In genomic region chr12:42236017-42236416, GRCh38 we compare ENCODE assay signal across 10 cellular contexts. TPM values are rescaled to one million over a fixed set of nuclear protein-coding genes. Genes with fewer than 3 reads are reported as not detected.
DNase-seq lines count a peak whose midpoint lies in the region; ATAC-seq and TF ChIP-seq lines count a peak whose summit lies in the region.
"Had no signal": no experiment of that assay in that cellular context is flagged by ENCODE, and none has a peak within 500 bp of the region (broad histone marks: within the 10 kb centered on the region; RNA-seq: fewer than 3 reads in every experiment).

No MANE protein-coding gene starts in this region.

- TF ChIP-seq CTCF in OCI-LY1 (IDR thresholded peaks at IDR 0.05; ENCODE audit: low read length) (no peak), esophagus squamous epithelium (IDR thresholded peaks at IDR 0.05) (no peak), progenitor cell of endocrine pancreas (IDR thresholded peaks at IDR 0.05; ENCODE audit: unreplicated experiment) (no peak)

- intact Hi-C loops in esophagus squamous epithelium (cut with DNase I) (loop anchor here (10.0 kb wide), 1 partner anchor 81 kb away; no protein-coding TSS in a partner anchor), posterior vena cava (cut with DNase I) (loop anchor here in 1 of 2 donors (10.0 kb wide), 1 partner anchor 91 kb away; the partner anchor contains the start of gene GXYLT1)

- peaks cover 4% of the 10 kb centered on the region for H3K36me3 ChIP-seq in CD4-positive, CD25-positive, alpha-beta regulatory T cell (ENCODE audit: control insufficient read depth, insufficient read depth, low read length)
- H3K36me3 ChIP-seq in OCI-LY1 (ENCODE audit: insufficient read depth, low read length): peaks cover 40% of the 10 kb centered on the region
- H3K36me3 ChIP-seq in esophagus squamous epithelium: peaks cover 0 to 21% (median 0%) of the 10 kb centered on the region in 3 donors

- H2AFZ ChIP-seq in OCI-LY1 (ENCODE audit: low read length): no peak overlapping the region

- peak overlapping the region; percentile 5 to 87 (median 79) for H3K27ac Mint-ChIP-seq in CD4-positive, CD25-positive, alpha-beta regulatory T cell
- H3K27ac Mint-ChIP-seq in progenitor cell of endocrine pancreas: peak overlapping the region; percentile 73

- peaks cover 52% of the 10 kb centered on the region for H3K79me2 ChIP-seq in OCI-LY1 (ENCODE audit: insufficient read depth, low read length)

- peak overlapping the region; percentile 95 for H3K4me3 ChIP-seq in CD4-positive, CD25-positive, alpha-beta regulatory T cell (ENCODE audit: low read depth, low read length)
- peak overlapping the region; percentile 91 for H3K4me3 ChIP-seq in OCI-LY1 (ENCODE audit: low read depth, low read length, poor library complexity, severe bottlenecking)
- peak overlapping the region in 1 of 4 donors; percentile 12 for H3K4me3 ChIP-seq in esophagus squamous epithelium

- no peaks in the 10 kb centered on the region for H3K27me3 ChIP-seq in CD4-positive, CD25-positive, alpha-beta regulatory T cell (ENCODE audit: control insufficient read depth, insufficient read depth, low read length)
- H3K27me3 ChIP-seq in OCI-LY1 (ENCODE audit: insufficient read depth, low read length) (no peaks in the 10 kb centered on the region), esophagus squamous epithelium (no peaks in the 10 kb centered on the region)

- H3K4me1 ChIP-seq in CD4-positive, CD25-positive, alpha-beta regulatory T cell (ENCODE audit: control insufficient read depth, insufficient read depth, low read length, poor library complexity, severe bottlenecking): peaks cover 45% of the 10 kb centered on the region
- peaks cover 43% of the 10 kb centered on the region for H3K4me1 ChIP-seq in OCI-LY1 (ENCODE audit: insufficient read depth, low read length, severe bottlenecking)
- H3K4me1 ChIP-seq in esophagus squamous epithelium: peaks cover 4 to 40% (median 18%) of the 10 kb centered on the region in 3 donors

- no peaks in the 10 kb centered on the region for H3K9me2 ChIP-seq in OCI-LY1 (ENCODE audit: low read depth, low read length)

- peak overlapping the region; percentile 88 for H3K4me2 ChIP-seq in OCI-LY1 (ENCODE audit: low read length)

- H3K27me3 Mint-ChIP-seq in CD4-positive, CD25-positive, alpha-beta regulatory T cell: no peaks in the 10 kb centered on the region
- H3K27me3 Mint-ChIP-seq in progenitor cell of endocrine pancreas: no peaks in the 10 kb centered on the region

- H3K9ac ChIP-seq in OCI-LY1 (ENCODE audit: low read length): peak overlapping the region; percentile 80

- peak overlapping the region; percentile 18 to 98 (median 76) for H3K4me3 Mint-ChIP-seq in CD4-positive, CD25-positive, alpha-beta regulatory T cell
- H3K4me3 Mint-ChIP-seq in progenitor cell of endocrine pancreas (ENCODE audit: low read depth): peak overlapping the region; percentile 59

- H3K36me3 Mint-ChIP-seq in CD4-positive, CD25-positive, alpha-beta regulatory T cell: peaks cover 8% of the 10 kb centered on the region
- H3K36me3 Mint-ChIP-seq in progenitor cell of endocrine pancreas (ENCODE audit: insufficient read depth): peaks cover 5% of the 10 kb centered on the region

- peaks cover 0 to 3% (median 0%) of the 10 kb centered on the region in 7 donors for H3K9me3 Mint-ChIP-seq in CD4-positive, CD25-positive, alpha-beta regulatory T cell
- no peaks in the 10 kb centered on the region for H3K9me3 Mint-ChIP-seq in progenitor cell of endocrine pancreas (ENCODE audit: low read depth)

- peaks cover 24 to 69% (median 51%) of the 10 kb centered on the region in 4 donors for H3K4me1 Mint-ChIP-seq in CD4-positive, CD25-positive, alpha-beta regulatory T cell
- H3K4me1 Mint-ChIP-seq in progenitor cell of endocrine pancreas (ENCODE audit: low read depth): peaks cover 19% of the 10 kb centered on the region

- H3F3A ChIP-seq in OCI-LY1 (ENCODE audit: insufficient read depth, low read length): 0 out of 2 replicates have a peak, but pooled peaks cover 3% of the 10 kb centered on the region

- H3K27ac ChIP-seq in CD4-positive, CD25-positive, alpha-beta regulatory T cell (ENCODE audit: insufficient read depth, low read length, poor library complexity, severe bottlenecking): no peak overlapping the region
- H3K27ac ChIP-seq in OCI-LY1 (ENCODE audit: low read depth, low read length, poor library complexity, severe bottlenecking) (peak overlapping the region; percentile 30), esophagus squamous epithelium (peak overlapping the region; percentile 44 to 90 (median 62))

- H4K20me1 ChIP-seq in OCI-LY1 (ENCODE audit: insufficient read depth, low read length): no peaks in the 10 kb centered on the region

- TF ChIP-seq POLR2A in esophagus squamous epithelium (IDR thresholded peaks at IDR 0.05): no peak

- ATAC-seq in CD4-positive, CD25-positive, alpha-beta regulatory T cell (ENCODE audit: low read depth in 2 of 2): no peak
- ATAC-seq in GM19395 (IDR thresholded peaks at IDR 0.05; ENCODE audit: unreplicated experiment) (no peak), HG02970 (IDR thresholded peaks at IDR 0.05; ENCODE audit: low FRiP score, unreplicated experiment) (no peak)

- no peak for DNase-seq in CD4-positive, CD25-positive, alpha-beta regulatory T cell
- DNase-seq in esophagus squamous epithelium (lab: John Stamatoyannopoulos, UW): no peak
- no peak for DNase-seq in progenitor cell of endocrine pancreas (ENCODE audit: low spot score, unreplicated experiment)
- DNase-seq in SKM-1 treated with dmso at 0.1 percent for 144 hours (lab: John Stamatoyannopoulos, UW; ENCODE audit: unreplicated experiment): no peak
- no peak for DNase-seq in posterior vena cava (ENCODE audit: low spot score)
- DNase-seq: NCI-H1436 treated with DMSO at 0.1 percent for 48 hours; stimulated activated CD4-positive, alpha-beta T cell treated with anti-CD3 and anti-CD28 coated beads, Interleukin-12 subunit alpha, Interleukin-12 subunit beta, amount 100 ng/mL, for 4 hours had no signal

- H3K9me3 ChIP-seq in CD4-positive, CD25-positive, alpha-beta regulatory T cell (ENCODE audit: control insufficient read depth in 2 of 2, low read length in 2 of 2): no peaks in the 10 kb centered on the region
- H3K9me3 ChIP-seq in OCI-LY1 (ENCODE audit: low read length) (no peaks in the 10 kb centered on the region), esophagus squamous epithelium (no peaks in the 10 kb centered on the region)

- 61 to 65% methylated on average over 4 of the region's 4 CpGs for WGBS in esophagus squamous epithelium, 2 donors

RNA-seq across cellular contexts. Expression of gene YAF2, which starts 2.0 kb away (rescaled TPM):
- total RNA-seq in CD4-positive, CD25-positive, alpha-beta regulatory T cell: 73.3 TPM
- 10 to 100 TPM; 14.4 to 22.4 (median 20.9) TPM for polyA plus RNA-seq in CD4-positive, CD25-positive, alpha-beta regulatory T cell
- total RNA-seq in esophagus squamous epithelium (10 to 100 TPM in 3 of 4 donors, 1 to 10 TPM in 1; 4.9 to 25.2 (median 12.4) TPM), progenitor cell of endocrine pancreas (30.5 and 33.8 TPM in 2 replicates), posterior vena cava (10 to 100 TPM; 40.8 to 55.3 TPM)
